Comparison of ENCODE assay signal across 15 cellular contexts in genomic region chr1:192161974-192162373, GRCh38.
"Had no signal": no experiment of that assay in that cellular context is flagged by ENCODE, and none has a peak within 500 bp of the region (broad histone marks: within the 10 kb centered on the region; RNA-seq: fewer than 3 reads in every experiment).

No MANE protein-coding gene starts in this region.

- H3K9ac ChIP-seq: parathyroid adenoma had no signal

- H3K79me2 ChIP-seq: parathyroid adenoma had no signal

- H3K4me3 Mint-ChIP-seq: activated CD4-positive, alpha-beta memory T cell treated with anti-CD3 and anti-CD28 coated beads for 36 hours; activated T-cell treated with anti-CD3 and anti-CD28 coated beads, Interleukin-2, amount 50 U/mL, for 4 hours had no signal

- H3K4me1 ChIP-seq: esophagus muscularis mucosa, parathyroid adenoma, sigmoid colon had no signal

- H3K27ac Mint-ChIP-seq: activated CD4-positive, alpha-beta memory T cell treated with anti-CD3 and anti-CD28 coated beads for 36 hours; activated naive CD4-positive, alpha-beta T cell treated with anti-CD3 and anti-CD28 coated beads, Interleukin-2, amount 50 U/mL, for 72 hours had no signal

- H3K9me3 ChIP-seq: esophagus muscularis mucosa, thoracic aorta had no signal

- DNase-seq: activated CD4-positive, alpha-beta memory T cell treated with anti-CD3 and anti-CD28 coated beads for 36 hours; activated CD4-positive, alpha-beta T cell treated with anti-CD3 and anti-CD28 coated beads for 1 hour; activated effector memory CD4-positive, alpha-beta T cell treated with anti-CD3 and anti-CD28 coated beads, Interleukin-2, amount 50 U/mL, for 16 hours; activated T-cell treated with anti-CD3 and anti-CD28 coated beads, Interleukin-2, amount 50 U/mL, for 4 hours; effector CD4-positive, alpha-beta T cell; islet precursor cell; sigmoid colon; stimulated activated CD4-positive, alpha-beta T cell treated with anti-CD3 and anti-CD28 coated beads, Interleukin-1b, Interleukin-23, amount 100 ng/mL, for 48 hours had no signal

- H3K36me3 ChIP-seq: esophagus muscularis mucosa, sigmoid colon, thoracic aorta had no signal

- H3K27ac ChIP-seq: coronary artery, esophagus muscularis mucosa, parathyroid adenoma, sigmoid colon, thoracic aorta, VCaP had no signal

- H3K4me3 ChIP-seq: coronary artery, esophagus muscularis mucosa, lung, sigmoid colon, thoracic aorta had no signal

- H2AFZ ChIP-seq: parathyroid adenoma had no signal

- H3K27me3 Mint-ChIP-seq: activated CD4-positive, alpha-beta memory T cell treated with anti-CD3 and anti-CD28 coated beads for 36 hours had no signal

- ATAC-seq: activated naive CD4-positive, alpha-beta T cell treated with anti-CD3 and anti-CD28 coated beads, Interleukin-2, amount 50 U/mL, for 72 hours; activated T-cell treated with anti-CD3 and anti-CD28 coated beads, Interleukin-2, amount 50 U/mL, for 4 hours had no signal

- H3K27me3 ChIP-seq: esophagus muscularis mucosa, sigmoid colon had no signal

- H3K36me3 Mint-ChIP-seq: activated CD4-positive, alpha-beta memory T cell treated with anti-CD3 and anti-CD28 coated beads for 36 hours; activated naive CD4-positive, alpha-beta T cell treated with anti-CD3 and anti-CD28 coated beads, Interleukin-2, amount 50 U/mL, for 72 hours had no signal
